In the genomic region with DNA sequence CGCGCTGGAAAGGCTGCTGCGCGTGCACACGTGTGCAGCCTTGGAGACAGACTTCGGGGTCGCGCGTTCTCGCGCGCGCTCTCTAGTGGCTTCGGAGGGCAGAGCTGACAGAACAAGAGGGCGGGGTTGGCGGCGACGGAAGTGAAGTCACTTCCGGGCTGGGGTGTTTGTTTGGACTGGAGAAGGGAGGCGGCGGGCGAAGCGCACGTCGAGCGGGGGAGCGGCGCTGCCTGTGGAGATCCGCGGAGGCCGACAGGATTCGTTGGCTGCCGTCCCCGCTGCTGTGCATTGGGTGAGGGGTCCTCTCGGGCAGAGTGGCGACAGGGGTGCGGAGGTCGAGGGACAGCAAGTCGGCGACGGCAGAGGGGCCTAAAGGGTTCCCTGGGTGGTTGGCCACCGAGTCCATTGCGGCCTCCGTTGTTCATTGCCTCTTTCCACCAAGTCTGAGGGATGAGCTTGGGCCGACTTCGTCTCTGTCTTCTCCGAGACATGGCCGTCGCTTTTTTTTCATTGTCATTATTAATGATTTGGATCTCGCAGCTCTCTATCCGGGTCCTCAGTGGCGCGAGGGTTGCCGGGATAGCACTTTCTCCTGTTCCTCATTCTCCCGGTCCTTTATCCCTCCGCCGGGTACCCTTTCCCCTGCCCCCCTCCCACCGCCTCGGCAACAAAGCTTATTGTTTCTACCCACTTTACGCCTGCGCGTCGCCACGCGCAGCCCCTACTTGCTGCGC, we compare ENCODE assay signal across 1 cellular context.
TF ChIP-seq lines count a peak whose summit lies in the region.

A gene with protein sequence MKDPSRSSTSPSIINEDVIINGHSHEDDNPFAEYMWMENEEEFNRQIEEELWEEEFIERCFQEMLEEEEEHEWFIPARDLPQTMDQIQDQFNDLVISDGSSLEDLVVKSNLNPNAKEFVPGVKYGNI (plus strand): TSS at position 166 of the 734 bp plus-strand sequence. CDS start 21,931 bp downstream, outside the sequence.

TF ChIP-seq in H1, 55 proteins besides CTCF, POLR2A, EP300 and RAD21:
- TF ChIP-seq SIN3A (conservative IDR thresholded peaks at IDR 0.05 in 1 of 2, IDR thresholded peaks at IDR 0.05 in 1 of 2; ENCODE audit: low read depth in 1 of 2, low read length in 2 of 2) (peak; percentile 39 to 78; a peak in 2 of 4 replicates), TAF7 (optimal IDR thresholded peaks at IDR 0.05; ENCODE audit: borderline replicate concordance, low read depth, low read length) (peak; percentile 54), BRCA1 (IDR thresholded peaks at IDR 0.05; ENCODE audit: low read depth, low read length) (no peak), CHD2 (IDR thresholded peaks at IDR 0.05; ENCODE audit: low read length) (peak; percentile 44; the same call in 1 of the 2 replicates), TEAD4 (IDR thresholded peaks at IDR 0.05; ENCODE audit: low read depth, low read length) (no peak; the same call in 1 of the 2 replicates), CBX5 (IDR thresholded peaks at IDR 0.05; ENCODE audit: low read depth, low read length) (no peak), KDM5A (IDR thresholded peaks at IDR 0.05; ENCODE audit: low read length) (peak; percentile 41), CHD1 (IDR thresholded peaks at IDR 0.05; ENCODE audit: low read depth, low read length) (no peak), POU5F1 (IDR thresholded peaks at IDR 0.05; ENCODE audit: low read depth, low read length) (no peak), JUN (IDR thresholded peaks at IDR 0.05; ENCODE audit: low read depth, low read length) (no peak), GABPA (IDR thresholded peaks at IDR 0.05; ENCODE audit: borderline replicate concordance, insufficient read depth, low read length) (peak; percentile 84; the same call in 1 of the 2 replicates), HDAC2 (IDR thresholded peaks at IDR 0.05; ENCODE audit: borderline replicate concordance in 1 of 2, low read depth in 2 of 2, low read length in 2 of 2) (0 out of 4 replicates have a peak, but pooled peaks of 1 of the 2 experiments have one; percentile 78), CBX8 (IDR thresholded peaks at IDR 0.05; ENCODE audit: borderline replicate concordance, low read depth, low read length) (no peak), TBP (IDR thresholded peaks at IDR 0.05; ENCODE audit: low read depth, low read length) (peak; percentile 79; the same call in 1 of the 2 replicates), BACH1 (IDR thresholded peaks at IDR 0.05; ENCODE audit: low read length) (no peak), SAP30 (IDR thresholded peaks at IDR 0.05; ENCODE audit: insufficient read depth, insufficient replicate concordance, low read length) (no peak), SP1 (IDR thresholded peaks at IDR 0.05; ENCODE audit: low read depth, low read length) (no peak), SUZ12 (IDR thresholded peaks at IDR 0.05; ENCODE audit: low read length) (no peak), ZNF274 (IDR thresholded peaks at IDR 0.05; ENCODE audit: borderline replicate concordance, extremely low read depth, low read length) (no peak), GTF2F1 (IDR thresholded peaks at IDR 0.05; ENCODE audit: borderline replicate concordance, low read depth, low read length) (0 out of 2 replicates have a peak, but pooled peaks have one; percentile 22), CEBPB (IDR thresholded peaks at IDR 0.05; ENCODE audit: low read depth, low read length) (peak; percentile 3; the same call in 1 of the 2 replicates), SIX5 (IDR thresholded peaks at IDR 0.05; ENCODE audit: low read depth, low read length) (no peak), ASH2L (IDR thresholded peaks at IDR 0.05; ENCODE audit: low read length) (peak; percentile 98), PHF8 (conservative IDR thresholded peaks at IDR 0.05; ENCODE audit: low read depth, low read length) (peak; percentile 98), NRF1 (IDR thresholded peaks at IDR 0.05; ENCODE audit: low read depth, low read length) (peak; percentile 95), FOSL1 (IDR thresholded peaks at IDR 0.05; ENCODE audit: insufficient read depth, low read depth, low read length) (no peak), JUND (IDR thresholded peaks at IDR 0.05; ENCODE audit: low read length) (peak; percentile 57; the same call in 1 of the 2 replicates), EZH2 (IDR thresholded peaks at IDR 0.05; ENCODE audit: low read depth, low read length, severe bottlenecking) (no peak), RFX5 (IDR thresholded peaks at IDR 0.05; ENCODE audit: borderline replicate concordance, low read depth, low read length) (peak; percentile 47; the same call in 1 of the 2 replicates), EGR1 (IDR thresholded peaks at IDR 0.05; ENCODE audit: borderline replicate concordance, low read depth, low read length) (no peak), TCF12 (IDR thresholded peaks at IDR 0.05; ENCODE audit: low read depth, low read length) (no peak), KDM4A (IDR thresholded peaks at IDR 0.05; ENCODE audit: low read depth, low read length, severe bottlenecking) (peak; percentile 59), SP4 (IDR thresholded peaks at IDR 0.05; ENCODE audit: low read length) (0 out of 2 replicates have a peak, but pooled peaks have one; percentile 63), BCL11A (IDR thresholded peaks at IDR 0.05; ENCODE audit: low read depth in 2 of 2, low read length in 2 of 2) (no peak), CTBP2 (IDR thresholded peaks at IDR 0.05; ENCODE audit: borderline replicate concordance, insufficient read depth, insufficient read length, low read length) (no peak), YY1 (IDR thresholded peaks at IDR 0.05; ENCODE audit: low read depth, low read length) (peak; percentile 56), POLR2AphosphoS5 (IDR thresholded peaks at IDR 0.05; ENCODE audit: low read depth, low read length) (peak; percentile 99), CREB1 (IDR thresholded peaks at IDR 0.05) (peak; percentile 88), TAF1 (IDR thresholded peaks at IDR 0.05; ENCODE audit: low read depth, low read length) (peak; percentile 89), RBBP5 (IDR thresholded peaks at IDR 0.05; ENCODE audit: borderline replicate concordance, low read depth, low read length) (peak; percentile 85; the same call in 1 of the 2 replicates), SRF (IDR thresholded peaks at IDR 0.05; ENCODE audit: low read depth, low read length) (no peak)
- TF ChIP-seq, protein P1, sequence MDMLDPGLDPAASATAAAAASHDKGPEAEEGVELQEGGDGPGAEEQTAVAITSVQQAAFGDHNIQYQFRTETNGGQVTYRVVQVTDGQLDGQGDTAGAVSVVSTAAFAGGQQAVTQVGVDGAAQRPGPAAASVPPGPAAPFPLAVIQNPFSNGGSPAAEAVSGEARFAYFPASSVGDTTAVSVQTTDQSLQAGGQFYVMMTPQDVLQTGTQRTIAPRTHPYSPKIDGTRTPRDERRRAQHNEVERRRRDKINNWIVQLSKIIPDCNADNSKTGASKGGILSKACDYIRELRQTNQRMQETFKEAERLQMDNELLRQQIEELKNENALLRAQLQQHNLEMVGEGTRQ (IDR thresholded peaks at IDR 0.05; ENCODE audit: low read length) = peak; percentile 74
- TF ChIP-seq, protein P2, sequence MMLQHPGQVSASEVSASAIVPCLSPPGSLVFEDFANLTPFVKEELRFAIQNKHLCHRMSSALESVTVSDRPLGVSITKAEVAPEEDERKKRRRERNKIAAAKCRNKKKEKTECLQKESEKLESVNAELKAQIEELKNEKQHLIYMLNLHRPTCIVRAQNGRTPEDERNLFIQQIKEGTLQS (IDR thresholded peaks at IDR 0.05; ENCODE audit: insufficient read depth, low read depth, low read length) = no peak
- TF ChIP-seq, protein P3, sequence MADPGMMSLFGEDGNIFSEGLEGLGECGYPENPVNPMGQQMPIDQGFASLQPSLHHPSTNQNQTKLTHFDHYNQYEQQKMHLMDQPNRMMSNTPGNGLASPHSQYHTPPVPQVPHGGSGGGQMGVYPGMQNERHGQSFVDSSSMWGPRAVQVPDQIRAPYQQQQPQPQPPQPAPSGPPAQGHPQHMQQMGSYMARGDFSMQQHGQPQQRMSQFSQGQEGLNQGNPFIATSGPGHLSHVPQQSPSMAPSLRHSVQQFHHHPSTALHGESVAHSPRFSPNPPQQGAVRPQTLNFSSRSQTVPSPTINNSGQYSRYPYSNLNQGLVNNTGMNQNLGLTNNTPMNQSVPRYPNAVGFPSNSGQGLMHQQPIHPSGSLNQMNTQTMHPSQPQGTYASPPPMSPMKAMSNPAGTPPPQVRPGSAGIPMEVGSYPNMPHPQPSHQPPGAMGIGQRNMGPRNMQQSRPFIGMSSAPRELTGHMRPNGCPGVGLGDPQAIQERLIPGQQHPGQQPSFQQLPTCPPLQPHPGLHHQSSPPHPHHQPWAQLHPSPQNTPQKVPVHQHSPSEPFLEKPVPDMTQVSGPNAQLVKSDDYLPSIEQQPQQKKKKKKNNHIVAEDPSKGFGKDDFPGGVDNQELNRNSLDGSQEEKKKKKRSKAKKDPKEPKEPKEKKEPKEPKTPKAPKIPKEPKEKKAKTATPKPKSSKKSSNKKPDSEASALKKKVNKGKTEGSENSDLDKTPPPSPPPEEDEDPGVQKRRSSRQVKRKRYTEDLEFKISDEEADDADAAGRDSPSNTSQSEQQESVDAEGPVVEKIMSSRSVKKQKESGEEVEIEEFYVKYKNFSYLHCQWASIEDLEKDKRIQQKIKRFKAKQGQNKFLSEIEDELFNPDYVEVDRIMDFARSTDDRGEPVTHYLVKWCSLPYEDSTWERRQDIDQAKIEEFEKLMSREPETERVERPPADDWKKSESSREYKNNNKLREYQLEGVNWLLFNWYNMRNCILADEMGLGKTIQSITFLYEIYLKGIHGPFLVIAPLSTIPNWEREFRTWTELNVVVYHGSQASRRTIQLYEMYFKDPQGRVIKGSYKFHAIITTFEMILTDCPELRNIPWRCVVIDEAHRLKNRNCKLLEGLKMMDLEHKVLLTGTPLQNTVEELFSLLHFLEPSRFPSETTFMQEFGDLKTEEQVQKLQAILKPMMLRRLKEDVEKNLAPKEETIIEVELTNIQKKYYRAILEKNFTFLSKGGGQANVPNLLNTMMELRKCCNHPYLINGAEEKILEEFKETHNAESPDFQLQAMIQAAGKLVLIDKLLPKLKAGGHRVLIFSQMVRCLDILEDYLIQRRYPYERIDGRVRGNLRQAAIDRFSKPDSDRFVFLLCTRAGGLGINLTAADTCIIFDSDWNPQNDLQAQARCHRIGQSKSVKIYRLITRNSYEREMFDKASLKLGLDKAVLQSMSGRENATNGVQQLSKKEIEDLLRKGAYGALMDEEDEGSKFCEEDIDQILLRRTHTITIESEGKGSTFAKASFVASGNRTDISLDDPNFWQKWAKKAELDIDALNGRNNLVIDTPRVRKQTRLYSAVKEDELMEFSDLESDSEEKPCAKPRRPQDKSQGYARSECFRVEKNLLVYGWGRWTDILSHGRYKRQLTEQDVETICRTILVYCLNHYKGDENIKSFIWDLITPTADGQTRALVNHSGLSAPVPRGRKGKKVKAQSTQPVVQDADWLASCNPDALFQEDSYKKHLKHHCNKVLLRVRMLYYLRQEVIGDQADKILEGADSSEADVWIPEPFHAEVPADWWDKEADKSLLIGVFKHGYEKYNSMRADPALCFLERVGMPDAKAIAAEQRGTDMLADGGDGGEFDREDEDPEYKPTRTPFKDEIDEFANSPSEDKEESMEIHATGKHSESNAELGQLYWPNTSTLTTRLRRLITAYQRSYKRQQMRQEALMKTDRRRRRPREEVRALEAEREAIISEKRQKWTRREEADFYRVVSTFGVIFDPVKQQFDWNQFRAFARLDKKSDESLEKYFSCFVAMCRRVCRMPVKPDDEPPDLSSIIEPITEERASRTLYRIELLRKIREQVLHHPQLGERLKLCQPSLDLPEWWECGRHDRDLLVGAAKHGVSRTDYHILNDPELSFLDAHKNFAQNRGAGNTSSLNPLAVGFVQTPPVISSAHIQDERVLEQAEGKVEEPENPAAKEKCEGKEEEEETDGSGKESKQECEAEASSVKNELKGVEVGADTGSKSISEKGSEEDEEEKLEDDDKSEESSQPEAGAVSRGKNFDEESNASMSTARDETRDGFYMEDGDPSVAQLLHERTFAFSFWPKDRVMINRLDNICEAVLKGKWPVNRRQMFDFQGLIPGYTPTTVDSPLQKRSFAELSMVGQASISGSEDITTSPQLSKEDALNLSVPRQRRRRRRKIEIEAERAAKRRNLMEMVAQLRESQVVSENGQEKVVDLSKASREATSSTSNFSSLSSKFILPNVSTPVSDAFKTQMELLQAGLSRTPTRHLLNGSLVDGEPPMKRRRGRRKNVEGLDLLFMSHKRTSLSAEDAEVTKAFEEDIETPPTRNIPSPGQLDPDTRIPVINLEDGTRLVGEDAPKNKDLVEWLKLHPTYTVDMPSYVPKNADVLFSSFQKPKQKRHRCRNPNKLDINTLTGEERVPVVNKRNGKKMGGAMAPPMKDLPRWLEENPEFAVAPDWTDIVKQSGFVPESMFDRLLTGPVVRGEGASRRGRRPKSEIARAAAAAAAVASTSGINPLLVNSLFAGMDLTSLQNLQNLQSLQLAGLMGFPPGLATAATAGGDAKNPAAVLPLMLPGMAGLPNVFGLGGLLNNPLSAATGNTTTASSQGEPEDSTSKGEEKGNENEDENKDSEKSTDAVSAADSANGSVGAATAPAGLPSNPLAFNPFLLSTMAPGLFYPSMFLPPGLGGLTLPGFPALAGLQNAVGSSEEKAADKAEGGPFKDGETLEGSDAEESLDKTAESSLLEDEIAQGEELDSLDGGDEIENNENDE (IDR thresholded peaks at IDR 0.05; ENCODE audit: insufficient replicate concordance, low read length) = no peak
- TF ChIP-seq, protein P4, sequence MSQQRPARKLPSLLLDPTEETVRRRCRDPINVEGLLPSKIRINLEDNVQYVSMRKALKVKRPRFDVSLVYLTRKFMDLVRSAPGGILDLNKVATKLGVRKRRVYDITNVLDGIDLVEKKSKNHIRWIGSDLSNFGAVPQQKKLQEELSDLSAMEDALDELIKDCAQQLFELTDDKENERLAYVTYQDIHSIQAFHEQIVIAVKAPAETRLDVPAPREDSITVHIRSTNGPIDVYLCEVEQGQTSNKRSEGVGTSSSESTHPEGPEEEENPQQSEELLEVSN (IDR thresholded peaks at IDR 0.05) = peak; percentile 55
- TF ChIP-seq, protein P5, sequence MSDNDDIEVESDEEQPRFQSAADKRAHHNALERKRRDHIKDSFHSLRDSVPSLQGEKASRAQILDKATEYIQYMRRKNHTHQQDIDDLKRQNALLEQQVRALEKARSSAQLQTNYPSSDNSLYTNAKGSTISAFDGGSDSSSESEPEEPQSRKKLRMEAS (IDR thresholded peaks at IDR 0.05) = peak; percentile 89
